15 cellular contexts compared by ENCODE assay signal in genomic region chr3:125072310-125072709, GRCh38. TPM values are rescaled to one million over a fixed set of nuclear protein-coding genes. Genes with fewer than 3 reads are reported as not detected.
A peak's percentile ranks its signal among the peaks of the same experiment; 100 is the strongest.
DNase-seq lines count a peak whose midpoint lies in the region; ATAC-seq and TF ChIP-seq lines count a peak whose summit lies in the region.
"Had no signal": no experiment of that assay in that cellular context is flagged by ENCODE, and none has a peak within 500 bp of the region (broad histone marks: within the 10 kb centered on the region; RNA-seq: fewer than 3 reads in every experiment).

No MANE protein-coding gene starts in this region.

- ATAC-seq in SK-N-SH treated with all-trans-retinoic acid at 6 μM for 48 hours (peak; percentile 41), GM18502 (IDR thresholded peaks at IDR 0.05; ENCODE audit: poor library complexity, unreplicated experiment) (no peak)

- H4K20me1 ChIP-seq in BLaER1, result no peaks in the 10 kb centered on the region

- H3K4me2 ChIP-seq in BLaER1, result peak overlapping the region; percentile 69

- no peaks in the 10 kb centered on the region for H3K9me3 ChIP-seq in BLaER1

- H3K9ac ChIP-seq in BLaER1, result no peak overlapping the region

- H3K36me3 ChIP-seq in BLaER1, result no peaks in the 10 kb centered on the region

- H3K27ac ChIP-seq in BLaER1, result no peak overlapping the region

- peak; percentile 84 for DNase-seq in HT1080 (ENCODE audit: low read depth)
- DNase-seq in kidney tubule cell (ENCODE audit: low spot score), result peak; percentile 55
- no peak for DNase-seq in HuH-7 (ENCODE audit: low spot score)
- no peak for DNase-seq in MV-4-11 (lab: John Stamatoyannopoulos, UW)
- DNase-seq in activated CD4-positive, alpha-beta T cell treated with anti-CD3 and anti-CD28 coated beads for 4 hours, result no peak
- DNase-seq: activated CD4-positive, alpha-beta T cell treated with anti-CD3 and anti-CD28 coated beads, Interleukin-2, amount 10 ng/mL, durations not matched to agents 7 days and 5 days; caudate nucleus; DMS153; H9; mammary epithelial cell; NCI-H1092; retina had no signal

- H3K27me3 ChIP-seq in BLaER1, result no peaks in the 10 kb centered on the region

- H3K4me3 ChIP-seq in BLaER1, result no peak overlapping the region

- peaks cover 73% of the 10 kb centered on the region for H3K4me1 ChIP-seq in BLaER1

TF ChIP-seq in SK-N-SH treated with all-trans-retinoic acid at 6 μM for 48 hours, 23 proteins besides CTCF, POLR2A, EP300 and RAD21:
- no peak for TF ChIP-seq ZFP3 (CRISPR knock-in tag; IDR thresholded peaks at IDR 0.05)
- no peak for TF ChIP-seq SNAI2 (CRISPR knock-in tag; IDR thresholded peaks at IDR 0.05)
- no peak for TF ChIP-seq CREB5 (CRISPR knock-in tag; IDR thresholded peaks at IDR 0.05; ENCODE audit: low read depth)
- no peak for TF ChIP-seq TCF4 (CRISPR knock-in tag; IDR thresholded peaks at IDR 0.05; ENCODE audit: borderline replicate concordance)
- TF ChIP-seq TSHZ2 (CRISPR knock-in tag; IDR thresholded peaks at IDR 0.05), result no peak
- no peak for TF ChIP-seq BACH2 (CRISPR knock-in tag; IDR thresholded peaks at IDR 0.05; ENCODE audit: borderline replicate concordance)
- no peak for TF ChIP-seq OSR1 (CRISPR knock-in tag; IDR thresholded peaks at IDR 0.05)
- TF ChIP-seq ESRRG (CRISPR knock-in tag; IDR thresholded peaks at IDR 0.05), result no peak
- no peak for TF ChIP-seq ZNF8 (CRISPR knock-in tag; IDR thresholded peaks at IDR 0.05)
- no peak for TF ChIP-seq TOX (CRISPR knock-in tag; IDR thresholded peaks at IDR 0.05; ENCODE audit: borderline replicate concordance)
- no peak for TF ChIP-seq CSDC2 (CRISPR knock-in tag; IDR thresholded peaks at IDR 0.05)
- TF ChIP-seq ZNF565 (CRISPR knock-in tag; conservative IDR thresholded peaks at IDR 0.05; ENCODE audit: low read depth), result no peak
- no peak for TF ChIP-seq ZNF70 (CRISPR knock-in tag; IDR thresholded peaks at IDR 0.05)
- no peak for TF ChIP-seq CSRNP3 (CRISPR knock-in tag; IDR thresholded peaks at IDR 0.05)
TF ChIP-seq in SK-N-SH treated with all-trans-retinoic acid at 6 μM for 48 hours: peak in this region for 0.

RNA-seq across cellular contexts. Expression of gene HEG1, which starts 16.5 kb away (rescaled TPM):
- 34.4 and 40.7 TPM in 2 replicates for total RNA-seq in HT1080 (2014; rRNA removed; shearing (Covaris generic))
- polyA plus RNA-seq in HT1080 (2015; cell fraction: cytosol; rRNA removed), result 70.8 and 102 TPM in 2 replicates
- polyA plus RNA-seq in HT1080 (2015; cell fraction: nucleus; rRNA removed), result 119 and 120 TPM in 2 replicates

Comparison
In these comparisons a context has a peak if more than half of its experiments do, and no peak if none do; other contexts are left out.
1. DNase-seq: peak in HT1080 (single experiment) and kidney tubule cell (single experiment); none in HuH-7 (single experiment), MV-4-11 (single experiment) and activated CD4-positive, alpha-beta T cell treated with anti-CD3 and anti-CD28 coated beads for 4 hours (0 of 2).